In genomic region chr10:927131-927530, GRCh38 we compare ENCODE assay signal across 2 cellular contexts.
TF ChIP-seq lines count a peak whose summit lies in the region.

No MANE protein-coding gene starts in this region.

TF ChIP-seq in HepG2, 621 proteins besides CTCF, POLR2A, EP300 and RAD21:
- TF ChIP-seq ZFP1 (CRISPR knock-in tag; IDR thresholded peaks at IDR 0.05): no peak
- TF ChIP-seq SAFB2 (CRISPR knock-in tag; IDR thresholded peaks at IDR 0.05; ENCODE audit: borderline replicate concordance, low read depth): no peak
- TF ChIP-seq TERF1 (CRISPR knock-in tag; IDR thresholded peaks at IDR 0.05): no peak
- no peak for TF ChIP-seq KDM2A (CRISPR knock-in tag; IDR thresholded peaks at IDR 0.05; ENCODE audit: borderline replicate concordance, low read depth)
- no peak for TF ChIP-seq ZBTB42 (CRISPR knock-in tag; IDR thresholded peaks at IDR 0.05)
- no peak for TF ChIP-seq ERF (CRISPR knock-in tag; IDR thresholded peaks at IDR 0.05)
- TF ChIP-seq HBP1 (CRISPR knock-in tag; IDR thresholded peaks at IDR 0.05; ENCODE audit: low read depth): no peak
- TF ChIP-seq TCF7L2 (IDR thresholded peaks at IDR 0.05; ENCODE audit: low read depth, low read length): no peak
- no peak for TF ChIP-seq ZMYM2 (CRISPR knock-in tag; IDR thresholded peaks at IDR 0.05)

TF ChIP-seq in GM12878, 131 proteins besides CTCF, POLR2A, EP300 and RAD21:
- TF ChIP-seq SREBF2 (IDR thresholded peaks at IDR 0.05; ENCODE audit: low read length) (no peak), STAT1 (conservative IDR thresholded peaks at IDR 0.05) (no peak), ZBED1 (IDR thresholded peaks at IDR 0.05; ENCODE audit: borderline replicate concordance) (no peak), HCFC1 (IDR thresholded peaks at IDR 0.05; ENCODE audit: low read length) (no peak), HDAC6 (IDR thresholded peaks at IDR 0.05; ENCODE audit: unreplicated experiment) (no peak), ZBTB33 (IDR thresholded peaks at IDR 0.05) (no peak), YY1 (IDR thresholded peaks at IDR 0.05; ENCODE audit: low read depth, low read length) (no peak), MLLT1 (IDR thresholded peaks at IDR 0.05) (no peak), FOXK2 (IDR thresholded peaks at IDR 0.05) (no peak), E2F4 (IDR thresholded peaks at IDR 0.05; ENCODE audit: low read depth, low read length) (no peak)
TF ChIP-seq in GM12878: peak in this region for 0.
